Comparison of ENCODE assay signal across 17 cellular contexts in the genomic region with DNA sequence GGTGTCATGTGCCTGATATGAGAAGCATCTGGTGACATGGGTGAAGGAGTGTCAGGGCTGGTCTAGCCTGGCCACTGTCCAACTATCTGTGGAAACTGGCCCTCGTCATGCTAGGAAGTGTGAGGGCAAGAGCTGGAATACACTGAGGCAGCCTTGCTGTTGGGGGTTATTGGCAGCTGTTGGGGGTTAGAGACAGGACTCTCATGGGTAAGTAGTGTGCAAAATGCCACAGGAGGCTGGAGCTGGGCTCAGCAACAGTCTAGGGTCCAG.
A peak's percentile ranks its signal among the peaks of the same experiment; 100 is the strongest.
DNase-seq lines count a peak whose midpoint lies in the region; ATAC-seq, FAIRE-seq and TF ChIP-seq lines count a peak whose summit lies in the region.
"Had no signal": no experiment of that assay in that cellular context is flagged by ENCODE, and none has a peak within 500 bp of the region (broad histone marks: within the 10 kb centered on the region; RNA-seq: fewer than 3 reads in every experiment).

No MANE protein-coding gene starts in this region.

- TF ChIP-seq CTCF in MCF 10A (IDR thresholded peaks at IDR 0.05; ENCODE audit: unreplicated experiment) (no peak), breast epithelium (IDR thresholded peaks at IDR 0.05) (no peak), OCI-LY3 (IDR thresholded peaks at IDR 0.05; ENCODE audit: low read depth, low read length) (no peak), H1 (IDR thresholded peaks at IDR 0.05; ENCODE audit: control extremely low read depth in 1 of 3, insufficient read depth in 1 of 3, low read depth in 1 of 3, low read length in 3 of 3) (no peak), GM10266 (IDR thresholded peaks at IDR 0.05; ENCODE audit: control insufficient read depth, insufficient read depth, low read depth, missing control alignments) (no peak)

- peaks cover 20% of the 10 kb centered on the region for H3K4me1 Mint-ChIP-seq in MCF 10A (ENCODE audit: insufficient read depth, unreplicated experiment)

- H2BK20ac ChIP-seq in H1 (ENCODE audit: low read length) = no peak overlapping the region

- H3K79me1 ChIP-seq in H1 (ENCODE audit: low read depth, low read length) = no peaks in the 10 kb centered on the region

- H3K18ac ChIP-seq in H1 (ENCODE audit: extremely low read depth, low read length) = no peak overlapping the region

- H3K4me3 ChIP-seq in breast epithelium (no peak overlapping the region), OCI-LY3 (ENCODE audit: low read length) (no peak overlapping the region), H1 (ENCODE audit: extremely low read depth in 1 of 4, insufficient read depth in 2 of 4, low read depth in 3 of 4, low read length in 4 of 4) (no peak overlapping the region), skeletal muscle tissue (ENCODE audit: low read length in 3 of 3) (no peak overlapping the region)
- H3K4me3 ChIP-seq: gastrocnemius medialis, lower lobe of right lung, prostate gland had no signal

- H3K4me2 ChIP-seq in OCI-LY3 (ENCODE audit: low read length) = peak overlapping the region; percentile 60; the same call in 1 of the 2 replicates
- no peak overlapping the region for H3K4me2 ChIP-seq in H1 (ENCODE audit: insufficient read depth in 1 of 2, low read depth in 2 of 2, low read length in 2 of 2)

- 0 out of 2 replicates have a peak overlapping the region, but pooled peaks have one; percentile 65 for H2AK5ac ChIP-seq in H1 (ENCODE audit: low read depth, low read length)

- H4K5ac ChIP-seq in H1 (ENCODE audit: insufficient read length, low read depth, low read length) = no peak overlapping the region

- ATAC-seq in HG03139 (IDR thresholded peaks at IDR 0.05; ENCODE audit: unreplicated experiment) = no peak

- no peaks in the 10 kb centered on the region for H3K36me3 Mint-ChIP-seq in MCF 10A (ENCODE audit: insufficient read depth, unreplicated experiment)
- H3K36me3 Mint-ChIP-seq: naive thymus-derived CD4-positive, alpha-beta T cell had no signal

- H2BK120ac ChIP-seq in H1 (replicated peaks; ENCODE audit: low read depth, low read length) = no peak overlapping the region

- H3K4me1 ChIP-seq in breast epithelium (no peaks in the 10 kb centered on the region), OCI-LY3 (ENCODE audit: low read length) (peaks cover 31% of the 10 kb centered on the region), H1 (replicated peaks in 1 of 4; ENCODE audit: control insufficient read depth in 3 of 4, insufficient read depth in 4 of 4, low read length in 3 of 4) (no peaks in the 10 kb centered on the region), skeletal muscle tissue (ENCODE audit: control insufficient read depth in 3 of 3, insufficient read depth in 3 of 3, low read length in 3 of 3) (peaks cover 8 to 46% (median 18%) of the 10 kb centered on the region in 3 donors)
- H3K4me1 ChIP-seq: prostate gland had no signal

- peak overlapping the region; percentile 61; the same call in 1 of the 2 replicates for H2BK12ac ChIP-seq in H1 (ENCODE audit: low read depth, low read length)

- no peak overlapping the region for H3K56ac ChIP-seq in H1 (replicated peaks; ENCODE audit: insufficient read length, low read depth, low read length)

- no peak for TF ChIP-seq RAD21 in H1 (IDR thresholded peaks at IDR 0.05 in 1 of 2, conservative IDR thresholded peaks at IDR 0.05 in 1 of 2; ENCODE audit: low read depth in 2 of 2, low read length in 2 of 2)

- no peaks in the 10 kb centered on the region for H3K27me3 Mint-ChIP-seq in MCF 10A (ENCODE audit: insufficient read depth, unreplicated experiment)

- H3K14ac ChIP-seq in H1 (ENCODE audit: insufficient read length) = no peak overlapping the region

- 91% methylated on average over 1 of the region's 1 CpG; no CpG with 5 or more reads in 1 of the 2 experiments for WGBS in H1 (ENCODE audit: extremely low coverage in 1 of 2, insufficient coverage in 1 of 2, insufficient read length in 1 of 2, insufficient replicate concordance in 2 of 2, low coverage in 1 of 2, low lambda C conversion rate in 2 of 2, missing lambda C conversion rate in 1 of 2), 2 experiments

- H3K27me3 ChIP-seq in breast epithelium (no peaks in the 10 kb centered on the region), OCI-LY3 (ENCODE audit: low read depth, low read length) (no peaks in the 10 kb centered on the region), H1 (replicated peaks in 1 of 4; ENCODE audit: control insufficient read depth in 3 of 4, extremely low read depth in 1 of 4, insufficient read depth in 3 of 4, low read length in 3 of 4) (no peaks in the 10 kb centered on the region), skeletal muscle tissue (ENCODE audit: control insufficient read depth in 3 of 3, insufficient read depth in 3 of 3, low read length in 3 of 3) (no peaks in the 10 kb centered on the region)
- H3K27me3 ChIP-seq: gastrocnemius medialis had no signal

- H3K9ac ChIP-seq in OCI-LY3 (ENCODE audit: low read length) (no peak overlapping the region), H1 (replicated peaks in 1 of 4; ENCODE audit: extremely low read depth in 1 of 4, low read depth in 3 of 4, low read length in 3 of 4) (no peak overlapping the region), skeletal muscle tissue (ENCODE audit: low read depth in 1 of 3, low read length in 3 of 3) (no peak overlapping the region)

- H2BK5ac ChIP-seq in H1 (ENCODE audit: low read depth, low read length) = no peak overlapping the region

- no TSS peak for BruUV-seq in MCF 10A (replicated peaks; lab: Mats Ljungman, UMichigan)

- no peaks in the 10 kb centered on the region for H4K20me1 ChIP-seq in OCI-LY3 (ENCODE audit: insufficient read depth, low read length)
- no peaks in the 10 kb centered on the region for H4K20me1 ChIP-seq in H1 (replicated peaks in 1 of 2; ENCODE audit: control insufficient read depth in 1 of 2, insufficient read depth in 2 of 2, low read length in 2 of 2)

- CTCF ChIA-PET in MCF 10A (lab: Yijun Ruan, JAX) (interaction anchor here (0.6 to 6.8 kb wide), 43 partner anchors 10 to 1124 kb away, joined by 3 to 66 read pairs (median 5); partner anchors contain the start of gene JADE1), H1 (lab: Charles Lee; ENCODE audit: partially characterized antibody) (interaction anchor here (0.6 to 3.1 kb wide), 26 partner anchors 8 to 715 kb away, joined by 3 to 21 read pairs (median 5); partner anchors contain the start of gene PGRMC2)

- FAIRE-seq in H1 (lab: Jason Lieb, UNC) = no peak

- intact Hi-C loops in MCF 10A (cut with micrococcal nuclease) (loop anchor here (2.0 kb wide), 1 partner anchor 110 kb away; no protein-coding TSS in a partner anchor), breast epithelium (cut with DNase I; ENCODE audit: low total_unique reads) (loop anchor here (1.0 kb wide), 1 partner anchor 404 kb away; no protein-coding TSS in a partner anchor), posterior cingulate gyrus (cut with DNase I) (loop anchor here (2.0 to 5.0 kb wide), 2 partner anchors 352 to 408 kb away; partner anchors contain the start of gene JADE1)

- H3K9me3 ChIP-seq in breast epithelium = no peaks in the 10 kb centered on the region
- no peaks in the 10 kb centered on the region for H3K9me3 ChIP-seq in OCI-LY3 (ENCODE audit: insufficient read depth, low read length)
- H3K9me3 ChIP-seq in H1 (ENCODE audit: insufficient read depth in 2 of 2, low read depth in 1 of 2, low read length in 1 of 2) = no peaks in the 10 kb centered on the region
- H3K9me3 ChIP-seq in skeletal muscle tissue (ENCODE audit: control insufficient read depth in 3 of 3, low read length in 3 of 3) = no peaks in the 10 kb centered on the region
- H3K9me3 ChIP-seq: gastrocnemius medialis, lower lobe of right lung, prostate gland had no signal

- peak overlapping the region; percentile 20; the same call in 1 of the 2 replicates for H2BK15ac ChIP-seq in H1 (ENCODE audit: low read length)

- H3K23ac ChIP-seq in H1 (ENCODE audit: insufficient read length) = no peak overlapping the region

- H4K8ac ChIP-seq in H1 (ENCODE audit: extremely low read depth, insufficient read depth, low read length) = no peak overlapping the region

- TF ChIP-seq POLR2A in breast epithelium (IDR thresholded peaks at IDR 0.05) (no peak), H1 (IDR thresholded peaks at IDR 0.05; ENCODE audit: control extremely low read depth in 1 of 2, low read depth in 2 of 2, low read length in 2 of 2) (no peak)

- peak; percentile 15 for DNase-seq in MCF 10A (ENCODE audit: unreplicated experiment)
- DNase-seq in breast epithelium (ENCODE audit: low spot score in 2 of 2) = no peak
- DNase-seq in H1 (ENCODE audit: low read depth in 1 of 2, low spot score in 2 of 2) = no peak
- DNase-seq in GM10266 (ENCODE audit: extremely low spot score) = no peak
- DNase-seq in posterior cingulate gyrus = no peak
- DNase-seq: activated CD4-positive, alpha-beta memory T cell treated with anti-CD3 and anti-CD28 coated beads, Interleukin-2, amount 10 ng/mL, durations not matched to agents 7 days and 5 days; activated T-cell treated with anti-CD3 and anti-CD28 coated beads, Interleukin-2, amount 50 U/mL, for 4 hours; gastrocnemius medialis; lower lobe of right lung; NCI-H1105 had no signal

- H3K27ac Mint-ChIP-seq in MCF 10A (ENCODE audit: low read depth, unreplicated experiment) = no peak overlapping the region
- H3K27ac Mint-ChIP-seq: activated CD4-positive, alpha-beta memory T cell treated with anti-CD3 and anti-CD28 coated beads, Interleukin-2, amount 10 ng/mL, durations not matched to agents 7 days and 5 days; endodermal cell had no signal

- H3K9me3 Mint-ChIP-seq in MCF 10A (ENCODE audit: unreplicated experiment) = no peaks in the 10 kb centered on the region
- H3K9me3 Mint-ChIP-seq: activated CD4-positive, alpha-beta memory T cell treated with anti-CD3 and anti-CD28 coated beads, Interleukin-2, amount 10 ng/mL, durations not matched to agents 7 days and 5 days; activated T-cell treated with anti-CD3 and anti-CD28 coated beads, Interleukin-2, amount 50 U/mL, for 4 hours; endodermal cell; naive thymus-derived CD4-positive, alpha-beta T cell had no signal

- H3K79me2 ChIP-seq in OCI-LY3 (ENCODE audit: low read length) = no peaks in the 10 kb centered on the region
- H3K79me2 ChIP-seq in H1 (ENCODE audit: control insufficient read depth in 1 of 2, insufficient read depth in 2 of 2, low read length in 2 of 2) = no peaks in the 10 kb centered on the region

- H3K36me3 ChIP-seq in breast epithelium (no peaks in the 10 kb centered on the region), OCI-LY3 (replicated peaks; ENCODE audit: low read depth, low read length) (no peaks in the 10 kb centered on the region), H1 (ENCODE audit: control insufficient read depth in 2 of 4, insufficient read depth in 4 of 4, low read length in 3 of 4) (no peaks in the 10 kb centered on the region), skeletal muscle tissue (ENCODE audit: control insufficient read depth in 3 of 3, insufficient read depth in 3 of 3, low read length in 3 of 3) (no peaks in the 10 kb centered on the region)
- H3K36me3 ChIP-seq: gastrocnemius medialis, lower lobe of right lung, prostate gland had no signal

- TF ChIP-seq EP300 in H1 (IDR thresholded peaks at IDR 0.05; ENCODE audit: borderline replicate concordance in 1 of 2, low read depth in 2 of 2, low read length in 2 of 2) = no peak

- H3K27ac ChIP-seq in breast epithelium = no peak overlapping the region
- H3K27ac ChIP-seq in OCI-LY3 (ENCODE audit: low read length) = no peak overlapping the region
- no peak overlapping the region for H3K27ac ChIP-seq in H1 (ENCODE audit: low read depth, low read length)
- peak overlapping the region; percentile 5 for H3K27ac ChIP-seq in skeletal muscle tissue (ENCODE audit: low read depth, low read length)
- H3K27ac ChIP-seq: HL-60, lower lobe of right lung, prostate gland had no signal

- no peak overlapping the region for H4K91ac ChIP-seq in H1 (replicated peaks; ENCODE audit: insufficient read length, low read length)

- H3K4ac ChIP-seq in H1 (replicated peaks; ENCODE audit: insufficient read length, low read depth, low read length) = no peak overlapping the region

- POLR2A ChIA-PET in MCF 10A (lab: Yijun Ruan, JAX) (interaction anchor here (0.6 to 1.9 kb wide), 7 partner anchors 9 to 358 kb away, joined by 3 to 7 read pairs (median 3); partner anchors contain the start of gene JADE1), H1 (lab: Charles Lee; ENCODE audit: partially characterized antibody) (interaction anchor here (1.3 kb wide), 1 partner anchor 74 kb away, joined by 3 read pairs; no protein-coding TSS in a partner anchor)

- no peak overlapping the region for H2AFZ ChIP-seq in OCI-LY3 (ENCODE audit: low read depth, low read length)
- H2AFZ ChIP-seq in H1 (ENCODE audit: low read length) = no peak overlapping the region

- H3K23me2 ChIP-seq in H1 (ENCODE audit: low read depth, low read length) = no peaks in the 10 kb centered on the region; the same call in 1 of the 2 replicates

- H3K4me3 Mint-ChIP-seq in MCF 10A (ENCODE audit: unreplicated experiment) = no peak overlapping the region
- H3K4me3 Mint-ChIP-seq: activated CD4-positive, alpha-beta memory T cell treated with anti-CD3 and anti-CD28 coated beads, Interleukin-2, amount 10 ng/mL, durations not matched to agents 7 days and 5 days; activated T-cell treated with anti-CD3 and anti-CD28 coated beads, Interleukin-2, amount 50 U/mL, for 4 hours; endodermal cell; naive thymus-derived CD4-positive, alpha-beta T cell had no signal
